Comparison of ENCODE assay signal across 16 cellular contexts in genomic region chr1:235129774-235130570, GRCh38. TPM values are rescaled to one million over a fixed set of nuclear protein-coding genes. Genes with fewer than 3 reads are reported as not detected.
DNase-seq lines count a peak whose midpoint lies in the region; FAIRE-seq and TF ChIP-seq lines count a peak whose summit lies in the region.
"Had no signal": no experiment of that assay in that cellular context is flagged by ENCODE, and none has a peak within 500 bp of the region (broad histone marks: within the 10 kb centered on the region; RNA-seq: fewer than 3 reads in every experiment).

No MANE protein-coding gene starts in this region.

- no peaks in the 10 kb centered on the region for H3K27me3 Mint-ChIP-seq in T-helper 1 cell treated with Interleukin-12 subunit alpha and Interleukin-12 subunit beta and Interleukin-4 antibody, amounts not matched to agents 30 μg/mL and 1 μg/mL, for 36 hours (ENCODE audit: low read depth)
- H3K27me3 Mint-ChIP-seq in astrocyte (ENCODE audit: low read depth, unreplicated experiment) (no peaks in the 10 kb centered on the region), nephron progenitor cell (ENCODE audit: low read depth, poor library complexity) (no peaks in the 10 kb centered on the region)

- FAIRE-seq in astrocyte (lab: Jason Lieb, UNC), result no peak
- FAIRE-seq: A204.1 had no signal

- no peaks in the 10 kb centered on the region for H3K27me3 ChIP-seq in astrocyte (ENCODE audit: insufficient read depth, low read length)
- H3K27me3 ChIP-seq: sigmoid colon, tibial nerve had no signal

- H3K27ac ChIP-seq in KOPT-K1 (ENCODE audit: low read depth, low read length, poor library complexity, severe bottlenecking) (peak overlapping the region; percentile 91), astrocyte (ENCODE audit: low read depth, low read length) (no peak overlapping the region)

- no peaks in the 10 kb centered on the region for H3K9me3 ChIP-seq in KOPT-K1 (ENCODE audit: insufficient read depth, low read length, poor library complexity, severe bottlenecking)
- no peaks in the 10 kb centered on the region for H3K9me3 ChIP-seq in astrocyte (ENCODE audit: insufficient read depth, low read depth, low read length)
- H3K9me3 ChIP-seq: sigmoid colon, tibial nerve had no signal

- peaks cover 29% of the 10 kb centered on the region for H3K4me1 Mint-ChIP-seq in T-helper 1 cell treated with Interleukin-12 subunit alpha and Interleukin-12 subunit beta and Interleukin-4 antibody, amounts not matched to agents 30 μg/mL and 1 μg/mL, for 36 hours (ENCODE audit: low read depth)
- H3K4me1 Mint-ChIP-seq in astrocyte (ENCODE audit: low read depth, unreplicated experiment), result peaks cover 11% of the 10 kb centered on the region
- H3K4me1 Mint-ChIP-seq in nephron progenitor cell, result peaks cover 21% of the 10 kb centered on the region

- no peaks in the 10 kb centered on the region for H3K9me3 Mint-ChIP-seq in T-helper 1 cell treated with Interleukin-12 subunit alpha and Interleukin-12 subunit beta and Interleukin-4 antibody, amounts not matched to agents 30 μg/mL and 1 μg/mL, for 36 hours
- H3K9me3 Mint-ChIP-seq in astrocyte (ENCODE audit: unreplicated experiment) (peaks cover 2% of the 10 kb centered on the region), nephron progenitor cell (no peaks in the 10 kb centered on the region)
- H3K9me3 Mint-ChIP-seq: activated T-cell treated with anti-CD3 and anti-CD28 coated beads, Interleukin-2, amount 50 U/mL, for 4 hours had no signal

- H3K79me2 ChIP-seq in astrocyte (ENCODE audit: insufficient read depth, low read length), result peaks cover 41% of the 10 kb centered on the region

- H4K20me1 ChIP-seq in astrocyte (ENCODE audit: insufficient read depth, low read length), result peaks cover 30% of the 10 kb centered on the region

- H3K36me3 ChIP-seq in KOPT-K1 (ENCODE audit: insufficient read depth, low read length) (peaks cover 73% of the 10 kb centered on the region), astrocyte (ENCODE audit: insufficient read depth, low read length) (peaks cover 17% of the 10 kb centered on the region)

- no peak for TF ChIP-seq CTCF in astrocyte (IDR thresholded peaks at IDR 0.05; ENCODE audit: insufficient read depth, low read depth, low read length)
- TF ChIP-seq CTCF in nephron progenitor cell (IDR thresholded peaks at IDR 0.05), result no peak

- H2AFZ ChIP-seq in astrocyte (ENCODE audit: low read depth, low read length), result no peak overlapping the region

- peak overlapping the region; percentile 59 for H3K27ac Mint-ChIP-seq in T-helper 1 cell treated with Interleukin-12 subunit alpha and Interleukin-12 subunit beta and Interleukin-4 antibody, amounts not matched to agents 30 μg/mL and 1 μg/mL, for 36 hours
- H3K27ac Mint-ChIP-seq in astrocyte (ENCODE audit: unreplicated experiment) (peak overlapping the region; percentile 34), nephron progenitor cell (peak overlapping the region; percentile 39)

- no peak overlapping the region for H3K9ac ChIP-seq in astrocyte (ENCODE audit: low read length)

- no peak overlapping the region for H3K4me2 ChIP-seq in astrocyte (ENCODE audit: low read length)

- H3K4me3 Mint-ChIP-seq in T-helper 1 cell treated with Interleukin-12 subunit alpha and Interleukin-12 subunit beta and Interleukin-4 antibody, amounts not matched to agents 30 μg/mL and 1 μg/mL, for 36 hours, result peak overlapping the region; percentile 31
- H3K4me3 Mint-ChIP-seq in astrocyte (ENCODE audit: unreplicated experiment) (peak overlapping the region; percentile 50), nephron progenitor cell (peak overlapping the region; percentile 4)

- H3K4me1 ChIP-seq in astrocyte (ENCODE audit: insufficient read depth, low read length), result peaks cover 6% of the 10 kb centered on the region

- H3K36me3 Mint-ChIP-seq in T-helper 1 cell treated with Interleukin-12 subunit alpha and Interleukin-12 subunit beta and Interleukin-4 antibody, amounts not matched to agents 30 μg/mL and 1 μg/mL, for 36 hours (ENCODE audit: low read depth), result peaks cover 33% of the 10 kb centered on the region
- H3K36me3 Mint-ChIP-seq in astrocyte (ENCODE audit: low read depth, unreplicated experiment) (peaks cover 11% of the 10 kb centered on the region), nephron progenitor cell (ENCODE audit: low read depth) (peaks cover 52% of the 10 kb centered on the region)

- H3K4me3 ChIP-seq in astrocyte (ENCODE audit: insufficient read depth, low read depth, low read length), result no peak overlapping the region

- DNase-seq in T-helper 1 cell (no peak), astrocyte (ENCODE audit: low read depth) (no peak), nephron progenitor cell (no peak), NOMO-1 (lab: John Stamatoyannopoulos, UW; ENCODE audit: unreplicated experiment in 2 of 2) (no peak), NCI-H345 (lab: John Stamatoyannopoulos, UW) (no peak), NCI-H226 (no peak)
- DNase-seq: activated T-cell treated with anti-CD3 and anti-CD28 coated beads, Interleukin-2, amount 50 U/mL, for 4 hours; caudate nucleus; DMS53; H7; NCI-H2029; sigmoid colon had no signal

RNA-seq across cellular contexts. Expression of gene TOMM20, which starts 1.3 kb away (rescaled TPM):
- total RNA-seq in astrocyte, result 136 and 143 TPM in 2 replicates

RNA-seq across cellular contexts. Expression of gene RBM34, which starts 31.1 kb away (rescaled TPM):
- total RNA-seq in astrocyte, result 102 and 129 TPM in 2 replicates
